ENCODE assay signal across 8 cellular contexts in the genomic region with DNA sequence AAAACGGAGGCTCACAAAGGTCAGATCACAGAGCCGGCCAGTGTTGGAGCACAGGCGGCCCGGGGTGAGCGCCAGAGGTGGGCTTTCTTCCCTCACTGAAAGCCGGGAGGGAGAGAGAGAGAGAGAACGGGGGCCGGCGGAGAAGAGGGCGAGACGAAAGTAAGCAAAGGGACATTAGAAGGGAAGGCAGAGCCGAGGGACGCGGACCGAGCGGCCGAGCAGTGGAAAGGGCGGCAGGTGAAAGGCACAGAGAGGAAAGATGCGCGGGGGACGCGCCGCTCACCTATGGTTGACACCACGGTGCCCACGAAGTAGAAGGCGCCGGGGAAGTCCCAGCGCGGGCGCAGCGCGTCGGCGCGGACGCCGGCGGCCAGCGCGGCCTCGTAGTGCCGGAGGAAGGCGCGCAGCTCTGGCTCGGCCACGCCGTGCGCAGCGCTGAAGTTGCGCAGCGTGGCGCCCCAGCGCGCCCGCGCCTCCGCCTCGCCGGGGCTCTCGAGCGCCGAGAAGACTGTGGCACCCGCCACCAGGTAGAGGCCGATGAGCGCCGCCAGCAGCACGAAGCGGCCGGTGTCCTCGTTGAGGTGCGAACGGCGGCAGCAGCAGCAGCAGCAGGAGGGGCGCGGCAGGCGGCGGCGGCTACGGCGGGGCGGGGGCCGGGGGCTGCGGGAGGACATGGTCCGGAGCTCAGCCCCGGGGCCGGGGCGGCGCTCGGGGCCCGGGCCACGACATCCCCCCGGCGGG. TPM values are rescaled to one million over a fixed set of nuclear protein-coding genes. Genes with fewer than 3 reads are reported as not detected.
DNase-seq lines count a peak whose midpoint lies in the region; ATAC-seq and FAIRE-seq lines count a peak whose summit lies in the region.

No MANE protein-coding gene starts in this region.

- H3K27ac ChIP-seq in small intestine (ENCODE audit: low read depth in 1 of 2, low read length in 1 of 2) = no peak overlapping the region

- in situ Hi-C loops in Caki2 (cut with HindIII; ENCODE audit: low pct_unique_long_range_greater_than_20kb, low sequenced_read_pairs) = no loop called here

- peaks cover 0 to 26% of the 10 kb centered on the region in 2 donors for H3K36me3 Mint-ChIP-seq in activated naive CD4-positive, alpha-beta T cell treated with anti-CD3 and anti-CD28 coated beads, Interleukin-2, amount 50 U/mL, for 72 hours

- H3K4me1 ChIP-seq in small intestine (ENCODE audit: control insufficient read depth in 2 of 2, insufficient read depth in 1 of 2, low read depth in 1 of 2, low read length in 1 of 2) = no peaks in the 10 kb centered on the region

- no peak for FAIRE-seq in small intestine (lab: Jason Lieb, UNC)

- H3K36me3 ChIP-seq in small intestine (ENCODE audit: control insufficient read depth in 2 of 2, insufficient read depth in 2 of 2, low read length in 2 of 2) = no peaks in the 10 kb centered on the region

- no peak overlapping the region for H3K27ac Mint-ChIP-seq in activated naive CD4-positive, alpha-beta T cell treated with anti-CD3 and anti-CD28 coated beads, Interleukin-2, amount 50 U/mL, for 72 hours

- DNase-seq in Caki2 (ENCODE audit: low read depth) (peak; percentile 47), left kidney (ENCODE audit: low read depth, low spot score) (peak; percentile 65), small intestine (no peak), hippocampal formation (lab: John Stamatoyannopoulos, UW) (no peak), globus pallidus (ENCODE audit: low spot score) (no peak)
- peak in 1 of 2 donors; percentile 27 for DNase-seq in activated naive CD4-positive, alpha-beta T cell treated with anti-CD3 and anti-CD28 coated beads, Interleukin-2, amount 50 U/mL, for 72 hours (ENCODE audit: low spot score in 2 of 2)

- peak; percentile 27 for ATAC-seq in HG02759 (IDR thresholded peaks at IDR 0.05; ENCODE audit: unreplicated experiment)
- peak; percentile 46 to 47 for ATAC-seq in activated naive CD4-positive, alpha-beta T cell treated with anti-CD3 and anti-CD28 coated beads, Interleukin-2, amount 50 U/mL, for 72 hours
- no peak for ATAC-seq in GM21786 (IDR thresholded peaks at IDR 0.05; ENCODE audit: unreplicated experiment)

- 1 to 2% (median 2%) methylated on average over 67 to 93 of the region's 93 CpGs for WGBS in small intestine, 3 donors

- H3K9me3 ChIP-seq in small intestine (ENCODE audit: control insufficient read depth, low read depth) = no peaks in the 10 kb centered on the region

- H3K9me3 Mint-ChIP-seq in activated naive CD4-positive, alpha-beta T cell treated with anti-CD3 and anti-CD28 coated beads, Interleukin-2, amount 50 U/mL, for 72 hours = peaks cover 0 to 3% of the 10 kb centered on the region in 2 donors

- H3K27me3 ChIP-seq in small intestine (ENCODE audit: control insufficient read depth in 2 of 2, insufficient read depth in 2 of 2, low read length in 2 of 2) = peaks cover 9 to 19% of the 10 kb centered on the region in 2 donors

- peak overlapping the region in 1 of 2 donors; percentile 24 for H3K4me3 ChIP-seq in small intestine (ENCODE audit: low read depth in 1 of 2, low read length in 2 of 2)

RNA-seq across cellular contexts. Expression of gene KCNK12, which starts 1.0 kb away (rescaled TPM):
- total RNA-seq in Caki2 (2014; rRNA removed; shearing (Covaris generic); ENCODE audit: low replicate concordance) = 2.3 and 3.5 TPM in 2 replicates
- total RNA-seq in activated naive CD4-positive, alpha-beta T cell treated with anti-CD3 and anti-CD28 coated beads, Interleukin-2, amount 50 U/mL, for 72 hours = under 1 TPM; 0.16 to 0.31 TPM
- polyA plus RNA-seq in small intestine = under 1 TPM in 1 of 3 donors, not detected in 2; 0.03 TPM

Comparison
In these comparisons a context has a peak if more than half of its experiments do, and no peak if none do; other contexts are left out.
1. DNase-seq: peak in Caki2 (single experiment) and left kidney (single experiment); none in small intestine (single experiment), hippocampal formation (0 of 2) and globus pallidus (single experiment).